In the genomic region with DNA sequence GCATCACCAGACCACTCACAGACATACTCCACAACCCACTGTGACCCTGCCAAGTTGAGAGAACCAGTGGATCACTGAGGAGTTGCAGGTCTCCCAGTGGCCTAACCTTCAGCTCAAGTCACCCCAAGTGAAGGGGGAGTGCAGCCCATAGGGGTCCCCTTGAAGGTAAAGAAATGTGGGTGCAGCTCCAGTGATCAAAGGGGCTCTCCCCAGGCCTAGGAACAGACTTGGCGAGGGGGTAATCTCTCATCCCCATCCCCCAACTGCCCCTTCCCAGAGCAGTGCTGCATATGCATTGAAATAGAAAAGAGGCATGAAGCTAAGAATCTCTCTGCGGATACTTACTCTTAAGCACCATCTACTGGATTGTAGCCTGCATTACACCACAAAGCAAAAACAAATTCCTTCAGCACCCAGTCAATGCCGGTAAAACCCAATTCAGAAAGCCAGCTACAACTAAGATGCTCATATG, we compare ENCODE assay signal across 8 cellular contexts. TPM values are rescaled to one million over a fixed set of nuclear protein-coding genes. Genes with fewer than 3 reads are reported as not detected.
DNase-seq lines count a peak whose midpoint lies in the region; ATAC-seq and TF ChIP-seq lines count a peak whose summit lies in the region.

No MANE protein-coding gene starts in this region.

- intact Hi-C loops in body of pancreas (cut with DNase I): no loop called here

- H3K36me3 ChIP-seq in DND-41 (ENCODE audit: insufficient read depth, low read length) (no peaks in the 10 kb centered on the region), body of pancreas (replicated peaks in 1 of 2; ENCODE audit: insufficient read depth in 1 of 2, low read depth in 2 of 2) (no peaks in the 10 kb centered on the region), lung (ENCODE audit: control insufficient read depth in 2 of 2, insufficient read depth in 2 of 2, low read length in 2 of 2) (no peaks in the 10 kb centered on the region)

- no peak overlapping the region for H3K27ac ChIP-seq in DND-41 (ENCODE audit: low read length)
- H3K27ac ChIP-seq in body of pancreas: peak overlapping the region in 3 of 4 donors; percentile 32 to 55 (median 45)
- no peak overlapping the region for H3K27ac ChIP-seq in lung (ENCODE audit: low read depth in 1 of 2, low read length in 1 of 2)

- TF ChIP-seq POLR2A in body of pancreas (IDR thresholded peaks at IDR 0.05): no peak

- 18 to 19% methylated on average over 2 to 3 of the region's 3 CpGs for WGBS in body of pancreas, 2 donors
- WGBS in lung, 2 donors: 17 to 19% methylated on average over 3 of the region's 3 CpGs

- no peaks in the 10 kb centered on the region for H4K20me1 ChIP-seq in DND-41 (ENCODE audit: insufficient read depth, low read length)

- peak; percentile 69 for TF ChIP-seq CTCF in DND-41 (IDR thresholded peaks at IDR 0.05; ENCODE audit: borderline replicate concordance, extremely low read depth, low read length, poor library complexity, severe bottlenecking)
- peak; percentile 16 to 66 (median 51) for TF ChIP-seq CTCF in body of pancreas (IDR thresholded peaks at IDR 0.05)
- peak; percentile 24 for TF ChIP-seq CTCF in lung (IDR thresholded peaks at IDR 0.05; ENCODE audit: control extremely low read depth, extremely low read depth)

- ATAC-seq in DND-41 (ENCODE audit: insufficient read depth, low read depth): peak; percentile 66
- peak; percentile 74 for ATAC-seq in GM19438 (IDR thresholded peaks at IDR 0.05; ENCODE audit: low read depth, unreplicated experiment)
- peak; percentile 79 for ATAC-seq in body of pancreas
- ATAC-seq in lung (ENCODE audit: insufficient read depth, low FRiP score): no peak

- no peaks in the 10 kb centered on the region for H3K79me2 ChIP-seq in DND-41 (ENCODE audit: insufficient read depth, low read length)

- no peaks in the 10 kb centered on the region for H3K9me3 ChIP-seq in DND-41 (ENCODE audit: insufficient read depth, low read length, severe bottlenecking)
- H3K9me3 ChIP-seq in body of pancreas: no peaks in the 10 kb centered on the region
- H3K9me3 ChIP-seq in lung (ENCODE audit: control insufficient read depth in 2 of 2, insufficient read depth in 1 of 2, low read length in 1 of 2): no peaks in the 10 kb centered on the region

- H3K4me1 ChIP-seq in DND-41 (ENCODE audit: insufficient read depth, low read length): no peaks in the 10 kb centered on the region
- peaks cover 15% of the 10 kb centered on the region for H3K4me1 ChIP-seq in body of pancreas
- H3K4me1 ChIP-seq in lung (ENCODE audit: control insufficient read depth in 2 of 2, insufficient read depth in 2 of 2, low read length in 2 of 2): no peaks in the 10 kb centered on the region

- DNase-seq in DND-41: peak; percentile 11
- peak; percentile 27 for DNase-seq in NAMALWA (ENCODE audit: low spot score)
- DNase-seq in body of pancreas: peak in 2 of 4 donors; percentile 1 to 5
- no peak for DNase-seq in lung (ENCODE audit: low spot score)
- DNase-seq in H4 (ENCODE audit: low spot score): no peak
- DNase-seq in anterior cingulate cortex (lab: John Stamatoyannopoulos, UW): no peak
- no peak for DNase-seq in activated CD8-positive, alpha-beta memory T cell treated with anti-CD3 and anti-CD28 coated beads, Interleukin-2, amount 50 U/mL, for 48 hours

- H2AFZ ChIP-seq in DND-41 (ENCODE audit: low read depth, low read length): no peak overlapping the region

- H3K27me3 ChIP-seq in DND-41 (ENCODE audit: insufficient read depth, low read length, poor library complexity): no peaks in the 10 kb centered on the region
- H3K27me3 ChIP-seq in body of pancreas: no peaks in the 10 kb centered on the region
- no peaks in the 10 kb centered on the region for H3K27me3 ChIP-seq in lung (ENCODE audit: control insufficient read depth, insufficient read depth)

- H3K4me3 ChIP-seq in DND-41 (ENCODE audit: low read depth in 1 of 2, low read length in 2 of 2): no peak overlapping the region
- no peak overlapping the region for H3K4me3 ChIP-seq in body of pancreas
- H3K4me3 ChIP-seq in lung: no peak overlapping the region

- no peak overlapping the region for H3K4me2 ChIP-seq in DND-41 (ENCODE audit: insufficient read depth, low read length)

- no peak overlapping the region for H3K9ac ChIP-seq in DND-41 (ENCODE audit: low read depth, low read length)

RNA-seq across cellular contexts. Expression of gene MAGEE1, which starts 27.0 kb away (rescaled TPM):
- total RNA-seq in body of pancreas: 1 to 10 TPM; 2.3 to 5.9 TPM
- 1 to 10 TPM; 1.9 to 2.4 TPM for total RNA-seq in lung
- polyA plus RNA-seq in lung: under 1 TPM; 0.57 to 0.93 TPM
- total RNA-seq in H4 (2014; rRNA removed; shearing (Covaris generic)): 0.92 and 1.5 TPM in 2 replicates

Comparison
In these comparisons a context has a peak if more than half of its experiments do, and no peak if none do; other contexts are left out.
1. DNase-seq: peak in DND-41 (single experiment) and NAMALWA (single experiment); none in lung (single experiment), H4 (single experiment), anterior cingulate cortex (0 of 58) and activated CD8-positive, alpha-beta memory T cell treated with anti-CD3 and anti-CD28 coated beads, Interleukin-2, amount 50 U/mL, for 48 hours (single experiment).
2. H3K27ac ChIP-seq: peak in body of pancreas (3 of 4); none in DND-41 (single experiment) and lung (0 of 2).
3. Peak in every context shown above with its lines, with median percentiles within 50 percentile points of each other: CTCF ChIP-seq.